11 cellular contexts compared by ENCODE assay signal in the genomic region with DNA sequence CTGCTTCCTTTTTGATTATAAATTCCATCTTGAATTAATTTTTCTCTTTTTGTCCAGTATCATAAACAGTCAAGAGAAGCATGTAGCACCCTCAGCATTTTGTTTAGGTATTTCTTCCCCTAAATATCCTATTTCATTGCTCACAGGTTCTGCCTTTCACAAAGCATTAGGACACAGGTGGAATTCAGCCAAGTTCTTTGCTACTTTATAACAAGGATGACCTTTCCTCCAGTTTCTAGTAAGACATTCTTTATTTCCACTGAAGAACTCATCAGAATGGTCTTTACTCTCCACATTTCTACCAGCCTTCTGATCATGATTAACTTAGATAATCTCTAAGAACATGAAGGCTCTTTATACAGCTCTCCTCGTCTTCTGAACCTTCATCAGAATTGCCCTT. TPM values are rescaled to one million over a fixed set of nuclear protein-coding genes. Genes with fewer than 3 reads are reported as not detected.
DNase-seq lines count a peak whose midpoint lies in the region; ATAC-seq and TF ChIP-seq lines count a peak whose summit lies in the region.
"Had no signal": no experiment of that assay in that cellular context is flagged by ENCODE, and none has a peak within 500 bp of the region (broad histone marks: within the 10 kb centered on the region; RNA-seq: fewer than 3 reads in every experiment).

No MANE protein-coding gene starts in this region.

- H3K4me1 ChIP-seq in HEK293 (ENCODE audit: control insufficient read depth, insufficient read depth, low read length) (peaks cover 6% of the 10 kb centered on the region; the same call in 1 of the 2 replicates), breast epithelium (peaks cover 0 to 4% of the 10 kb centered on the region in 2 donors)

- DNase-seq in breast epithelium (ENCODE audit: low spot score in 2 of 2) = no peak
- DNase-seq in iris pigment epithelial cell (ENCODE audit: low read depth) = peak; percentile 87
- DNase-seq in stromal cell of bone marrow (ENCODE audit: low read depth) = peak; percentile 43
- no peak for DNase-seq in glomerular visceral epithelial cell (ENCODE audit: extremely low spot score)
- DNase-seq: DMS79 treated with DMSO at 0.1 percent for 48 hours; NCI-H446; stimulated activated CD4-positive, alpha-beta T cell treated with anti-CD3 and anti-CD28 coated beads, Interleukin-1b, Interleukin-23, amount 100 ng/mL, for 48 hours had no signal

- H3K9me3 ChIP-seq in HEK293 (ENCODE audit: control insufficient read depth, insufficient read depth, low read depth, low read length) (no peaks in the 10 kb centered on the region), breast epithelium (no peaks in the 10 kb centered on the region)

- no peak overlapping the region for H3K4me3 ChIP-seq in HEK293 (ENCODE audit: low read depth, low read length)
- H3K4me3 ChIP-seq in breast epithelium = no peak overlapping the region

- CTCF ChIA-PET in HEK293 (lab: Yijun Ruan, JAX) = interaction anchor here (2.1 kb wide), 1 partner anchor 391 kb away, joined by 10 read pairs; no protein-coding TSS in a partner anchor

- H3K36me3 ChIP-seq in HEK293 (ENCODE audit: control insufficient read depth in 2 of 2, insufficient read depth in 1 of 2, low read length in 2 of 2) (no peaks in the 10 kb centered on the region), breast epithelium (no peaks in the 10 kb centered on the region)

- intact Hi-C loops in breast epithelium (cut with DNase I; ENCODE audit: low total_unique reads) = loop anchor here (5.0 kb wide), 1 partner anchor 255 kb away; no protein-coding TSS in a partner anchor

- no peak overlapping the region for H3K27ac ChIP-seq in HEK293 (ENCODE audit: extremely low read depth, low read depth, low read length)
- peak overlapping the region; percentile 66 to 88 for H3K27ac ChIP-seq in breast epithelium

- no peak for TF ChIP-seq CTCF in HEK293 (tag by site-specific recombination; IDR thresholded peaks at IDR 0.05)
- no peak for TF ChIP-seq CTCF in breast epithelium (IDR thresholded peaks at IDR 0.05)

- no peaks in the 10 kb centered on the region for H3K27me3 ChIP-seq in breast epithelium

- ATAC-seq in HG03159 (IDR thresholded peaks at IDR 0.05; ENCODE audit: unreplicated experiment) = no peak
- ATAC-seq in HG03108 (IDR thresholded peaks at IDR 0.05; ENCODE audit: unreplicated experiment) = no peak
- no peak for ATAC-seq in HG03342 (IDR thresholded peaks at IDR 0.05; ENCODE audit: unreplicated experiment)

- POLR2A ChIA-PET in HEK293 (lab: Yijun Ruan, JAX) = no interaction called here

- no peak for TF ChIP-seq POLR2A in breast epithelium (IDR thresholded peaks at IDR 0.05)

TF ChIP-seq in HEK293, 187 proteins besides CTCF, POLR2A, EP300 and RAD21:
- TF ChIP-seq INSM2 (tag by site-specific recombination; IDR thresholded peaks at IDR 0.05) (no peak), ZNF266 (tag by site-specific recombination; IDR thresholded peaks at IDR 0.05; ENCODE audit: low read depth) (peak; percentile 25; the same call in 1 of the 2 replicates), HOXD13 (CRISPR knock-in tag; IDR thresholded peaks at IDR 0.05; ENCODE audit: borderline replicate concordance) (no peak), ZNF146 (tag by site-specific recombination; IDR thresholded peaks at IDR 0.05) (no peak)
TF ChIP-seq in HEK293: peak in this region for 1.

RNA-seq across cellular contexts. Expression of gene SLC9B1, which starts 7.4 kb away (rescaled TPM):
- 1 to 10 TPM in 2 of 3 donors, under 1 TPM in 1; 0.44 to 1.6 (median 1.3) TPM for total RNA-seq in breast epithelium

Comparison
In these comparisons a context has a peak if more than half of its experiments do, and no peak if none do; other contexts are left out.
1. DNase-seq: peak in iris pigment epithelial cell (single experiment) and stromal cell of bone marrow (single experiment); none in breast epithelium (0 of 2) and glomerular visceral epithelial cell (single experiment).